In genomic region chr11:15815246-15816209, GRCh38 we compare ENCODE assay signal across 15 cellular contexts.
DNase-seq lines count a peak whose midpoint lies in the region; ATAC-seq, FAIRE-seq and TF ChIP-seq lines count a peak whose summit lies in the region.
"Had no signal": no experiment of that assay in that cellular context is flagged by ENCODE, and none has a peak within 500 bp of the region (broad histone marks: within the 10 kb centered on the region; RNA-seq: fewer than 3 reads in every experiment).

No MANE protein-coding gene starts in this region.

- H3K36me3 ChIP-seq in fibroblast of lung (ENCODE audit: control insufficient read depth, insufficient read depth, low read length), result no peaks in the 10 kb centered on the region
- no peaks in the 10 kb centered on the region for H3K36me3 ChIP-seq in psoas muscle (ENCODE audit: insufficient read depth in 1 of 2, low read depth in 1 of 2)
- H3K36me3 ChIP-seq: BLaER1 had no signal

- H3K9me3 ChIP-seq in fibroblast of lung (ENCODE audit: control insufficient read depth, insufficient read depth, low read depth, low read length) (no peaks in the 10 kb centered on the region), psoas muscle (no peaks in the 10 kb centered on the region)
- H3K9me3 ChIP-seq: BLaER1 had no signal

- in situ Hi-C loops in G401 (cut with HindIII; ENCODE audit: low sequenced_read_pairs) (no loop called here), KBM-7 (cut with MboI; ENCODE audit: low pct_unique_long_range_greater_than_20kb, low sequenced_read_pairs) (no loop called here)

- intact Hi-C loops in psoas muscle (cut with DNase I) (loop anchor here (5.0 to 10.0 kb wide), 2 partner anchors 161 to 163 kb away; no protein-coding TSS in a partner anchor), dorsolateral prefrontal cortex (cut with DNase I) (no loop called here)

- TF ChIP-seq CTCF in fibroblast of lung (conservative IDR thresholded peaks at IDR 0.05 in 1 of 2, IDR thresholded peaks at IDR 0.05 in 1 of 2; ENCODE audit: low read depth in 1 of 2, low read length in 2 of 2), result no peak
- no peak for TF ChIP-seq CTCF in psoas muscle (IDR thresholded peaks at IDR 0.05)
- no peak for TF ChIP-seq CTCF in dorsolateral prefrontal cortex (IDR thresholded peaks at IDR 0.05 in 54 of 56, conservative IDR thresholded peaks at IDR 0.05 in 2 of 56; ENCODE audit: low read depth in 1 of 56, partially characterized antibody in 56 of 56)

- H4K20me1 ChIP-seq in fibroblast of lung (ENCODE audit: control insufficient read depth, extremely low read depth, insufficient read depth, low read length), result no peaks in the 10 kb centered on the region
- H4K20me1 ChIP-seq: BLaER1 had no signal

- no peak overlapping the region for H3K4me3 ChIP-seq in fibroblast of lung (replicated peaks in 1 of 4; ENCODE audit: control extremely low read depth in 1 of 4, insufficient read depth in 1 of 4, low read depth in 3 of 4, low read length in 4 of 4)
- no peak overlapping the region for H3K4me3 ChIP-seq in psoas muscle
- no peak overlapping the region for H3K4me3 ChIP-seq in dorsolateral prefrontal cortex
- H3K4me3 ChIP-seq: BLaER1 had no signal

- H2AFZ ChIP-seq in fibroblast of lung (ENCODE audit: low read length), result no peak overlapping the region

- H3K4me2 ChIP-seq in fibroblast of lung (ENCODE audit: extremely low read depth, insufficient read depth, low read length), result no peak overlapping the region
- H3K4me2 ChIP-seq: BLaER1, KMS-11 had no signal

- WGBS in psoas muscle, 3 donors, result 45 to 54% (median 45%) methylated on average over 4 of the region's 4 CpGs

- no peak for ATAC-seq in psoas muscle
- ATAC-seq in GM18519 (IDR thresholded peaks at IDR 0.05; ENCODE audit: low FRiP score, unreplicated experiment), result no peak
- ATAC-seq: naive thymus-derived CD8-positive, alpha-beta T cell had no signal

- no peak for FAIRE-seq in GM19239 (lab: Jason Lieb, UNC)

- no peak overlapping the region for H3K27ac ChIP-seq in fibroblast of lung (ENCODE audit: insufficient read depth, low read length)
- peak overlapping the region; percentile 5 for H3K27ac ChIP-seq in psoas muscle
- H3K27ac ChIP-seq in dorsolateral prefrontal cortex, result peak overlapping the region in 6 of 59 donors; percentile 0 to 28 (median 18)
- H3K27ac ChIP-seq: BLaER1, KMS-11 had no signal

- no peak overlapping the region for H3K9ac ChIP-seq in fibroblast of lung (ENCODE audit: insufficient read depth, low read length)
- H3K9ac ChIP-seq: BLaER1, KMS-11 had no signal

- no peaks in the 10 kb centered on the region for H3K79me2 ChIP-seq in fibroblast of lung (ENCODE audit: control insufficient read depth, insufficient read depth, low read length)

- H3K27me3 ChIP-seq in fibroblast of lung (ENCODE audit: control insufficient read depth, insufficient read depth, low read length) (no peaks in the 10 kb centered on the region), psoas muscle (ENCODE audit: insufficient read depth in 3 of 3, low read length in 2 of 3) (no peaks in the 10 kb centered on the region), dorsolateral prefrontal cortex (peaks cover 0 to 34% (median 0%) of the 10 kb centered on the region in 45 donors)
- H3K27me3 ChIP-seq: BLaER1 had no signal

- DNase-seq in G401 (ENCODE audit: low spot score), result peak; percentile 25
- DNase-seq in RPMI7951 (ENCODE audit: low read depth), result peak; percentile 29
- peak; percentile 42 to 52 for DNase-seq in fibroblast of lung (ENCODE audit: low read depth in 2 of 2)
- DNase-seq in psoas muscle, result no peak
- no peak for DNase-seq in dorsolateral prefrontal cortex
- DNase-seq in KBM-7, result no peak
- no peak for DNase-seq in GM19239 (ENCODE audit: insufficient read length, low spot score)
- DNase-seq: activated CD8-positive, alpha-beta memory T cell treated with anti-CD3 and anti-CD28 coated beads, Interleukin-2, amount 50 U/mL, for 48 hours; naive thymus-derived CD8-positive, alpha-beta T cell; NCI-H2107; RPMI8226; stimulated activated CD8-positive, alpha-beta memory T cell treated with anti-CD3 and anti-CD28 coated beads, Interleukin-4, amount 100 ng/mL, for 48 hours had no signal

- H3K4me1 ChIP-seq in fibroblast of lung (ENCODE audit: control insufficient read depth, extremely low read depth, insufficient read depth, low read length) (peaks cover 2% of the 10 kb centered on the region), psoas muscle (peaks cover 21% of the 10 kb centered on the region)
- H3K4me1 ChIP-seq: BLaER1 had no signal

Comparison
In these comparisons a context has a peak if more than half of its experiments do, and no peak if none do; other contexts are left out.
1. DNase-seq: peak in G401 (single experiment), RPMI7951 (single experiment) and fibroblast of lung (2 of 2); none in psoas muscle (0 of 2), dorsolateral prefrontal cortex (0 of 10), KBM-7 (single experiment) and GM19239 (single experiment).
2. intact Hi-C loops: an anchor here in psoas muscle (5.0 to 10.0 kb wide); none called in dorsolateral prefrontal cortex.